12 cellular contexts compared by ENCODE assay signal in the genomic region with DNA sequence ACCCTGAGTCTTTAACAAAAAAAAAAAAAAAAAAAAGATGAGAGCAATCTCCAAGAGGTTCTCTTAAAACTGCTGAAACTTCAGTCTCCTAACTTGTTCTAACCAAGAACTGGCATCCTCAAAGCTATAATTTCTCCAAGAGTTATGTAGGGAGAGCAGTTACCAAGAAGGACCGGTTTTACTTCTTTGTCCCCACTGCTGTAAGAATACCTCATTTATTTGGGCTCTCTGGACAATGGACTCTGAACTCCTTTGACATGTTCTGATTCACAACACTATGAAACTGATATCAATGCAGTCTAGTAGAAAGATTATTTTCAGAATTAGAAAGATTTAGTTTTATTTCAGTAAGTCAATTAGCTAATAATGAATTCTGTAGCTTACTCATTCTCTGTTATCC.
"Had no signal": no experiment of that assay in that cellular context is flagged by ENCODE, and none has a peak within 500 bp of the region (broad histone marks: within the 10 kb centered on the region; RNA-seq: fewer than 3 reads in every experiment).

No MANE protein-coding gene starts in this region.

- H3K4me3 ChIP-seq: ascending aorta, gastrocnemius medialis, lower lobe of right lung, thyroid gland had no signal

- H3K9me3 ChIP-seq: ascending aorta, gastrocnemius medialis, lower lobe of right lung, thyroid gland had no signal

- H3K4me1 ChIP-seq: ascending aorta, gastrocnemius medialis, lower lobe of right lung had no signal

- H3K27me3 ChIP-seq: ascending aorta, gastrocnemius medialis, thyroid gland had no signal

- H3K27ac ChIP-seq: ascending aorta, gastrocnemius medialis, lower lobe of right lung had no signal

- DNase-seq: activated CD4-positive, alpha-beta T cell treated with anti-CD3 and anti-CD28 coated beads for 4 hours; activated CD8-positive, alpha-beta memory T cell treated with anti-CD3 and anti-CD28 coated beads, Interleukin-2, amount 50 U/mL, for 4 hours; activated CD8-positive, alpha-beta T cell treated with anti-CD3 and anti-CD28 coated beads for 36 hours; activated naive CD4-positive, alpha-beta T cell; gastrocnemius medialis; kidney glomerular epithelial cell; lower lobe of right lung; T-cell; thyroid gland had no signal

- H3K27me3 Mint-ChIP-seq: activated CD8-positive, alpha-beta T cell treated with anti-CD3 and anti-CD28 coated beads for 36 hours; natural killer cell treated with Interleukin-12 subunit alpha and Interleukin-12 subunit beta and Interleukin-15 and Interleukin-18, amount 100 ng/mL, for 72 hours; T-cell had no signal

- H3K27ac Mint-ChIP-seq: activated CD8-positive, alpha-beta T cell treated with anti-CD3 and anti-CD28 coated beads for 36 hours; activated T-helper 1 cell treated with anti-CD3 and anti-CD28 coated beads, Interleukin-12 subunit alpha, Interleukin-12 subunit beta, Interleukin-2, Interleukin-4 antibody, amounts not matched to agents 30 ng/mL and 10 ng/mL and 1 ng/mL, durations not matched to agents 14 hours and 24 hours and 36 hours; T-cell had no signal

- ATAC-seq: activated CD8-positive, alpha-beta T cell treated with anti-CD3 and anti-CD28 coated beads for 36 hours; gastrocnemius medialis; lower lobe of right lung; natural killer cell treated with Interleukin-12 subunit alpha and Interleukin-12 subunit beta and Interleukin-15 and Interleukin-18, amount 100 ng/mL, for 72 hours; T-cell had no signal

- H3K9me3 Mint-ChIP-seq: activated CD8-positive, alpha-beta T cell treated with anti-CD3 and anti-CD28 coated beads for 36 hours; activated T-helper 1 cell treated with anti-CD3 and anti-CD28 coated beads, Interleukin-12 subunit alpha, Interleukin-12 subunit beta, Interleukin-2, Interleukin-4 antibody, amounts not matched to agents 30 ng/mL and 10 ng/mL and 1 ng/mL, durations not matched to agents 14 hours and 24 hours and 36 hours; natural killer cell treated with Interleukin-12 subunit alpha and Interleukin-12 subunit beta and Interleukin-15 and Interleukin-18, amount 100 ng/mL, for 72 hours; T-cell had no signal

- H3K4me3 Mint-ChIP-seq: activated CD8-positive, alpha-beta T cell treated with anti-CD3 and anti-CD28 coated beads for 36 hours; activated T-helper 1 cell treated with anti-CD3 and anti-CD28 coated beads, Interleukin-12 subunit alpha, Interleukin-12 subunit beta, Interleukin-2, Interleukin-4 antibody, amounts not matched to agents 30 ng/mL and 10 ng/mL and 1 ng/mL, durations not matched to agents 14 hours and 24 hours and 36 hours; natural killer cell treated with Interleukin-12 subunit alpha and Interleukin-12 subunit beta and Interleukin-15 and Interleukin-18, amount 100 ng/mL, for 72 hours; T-cell had no signal
